Comparison of ENCODE assay signal across 8 cellular contexts in genomic region chr17:37643829-37644228, GRCh38. TPM values are rescaled to one million over a fixed set of nuclear protein-coding genes. Genes with fewer than 3 reads are reported as not detected.
DNase-seq lines count a peak whose midpoint lies in the region; ATAC-seq and TF ChIP-seq lines count a peak whose summit lies in the region.

No MANE protein-coding gene starts in this region.

- H3K79me2 ChIP-seq in GM23248 (ENCODE audit: insufficient read depth) = peaks cover 43% of the 10 kb centered on the region

- H3K27ac ChIP-seq in GM23248 = peak overlapping the region; percentile 89
- peak overlapping the region; percentile 57 for H3K27ac ChIP-seq in SJSA1

- WGBS in GM23248 (ENCODE audit: low coverage in 1 of 2, low lambda C conversion rate in 2 of 2, missing lambda C conversion rate in 2 of 2), 2 experiments = 4 to 5% methylated on average over 3 of the region's 3 CpGs

- H3K27me3 ChIP-seq in GM23248 (replicated peaks; ENCODE audit: insufficient read depth) (no peaks in the 10 kb centered on the region), SJSA1 (replicated peaks) (no peaks in the 10 kb centered on the region)

- H3K4me2 ChIP-seq in GM23248 (ENCODE audit: unreplicated experiment) = peak overlapping the region; percentile 99

- in situ Hi-C loops in GM23248 (cut with MboI) = no loop called here

- DNase-seq in GM23248 (peak; percentile 10), SJSA1 (ENCODE audit: low read depth in 1 of 2, low spot score in 2 of 2) (no peak), fibroblast of pulmonary artery (ENCODE audit: low read depth) (peak; percentile 28), retina (peak; percentile 13)

- H3K9ac ChIP-seq in GM23248 = peak overlapping the region; percentile 94

- H3F3A ChIP-seq in GM23248 (ENCODE audit: insufficient read depth) = peaks cover 26% of the 10 kb centered on the region

- H3K36me3 ChIP-seq in GM23248 (ENCODE audit: low read depth) (peaks cover 12% of the 10 kb centered on the region), SJSA1 (peaks cover 33% of the 10 kb centered on the region)

- no peak for TF ChIP-seq CTCF in fibroblast of pulmonary artery (IDR thresholded peaks at IDR 0.05; ENCODE audit: low read length, missing control alignments)

- H3K4me3 ChIP-seq in GM23248 (peak overlapping the region; percentile 99), SJSA1 (peak overlapping the region; percentile 70), fibroblast of pulmonary artery (replicated peaks; ENCODE audit: low read depth, low read length) (peak overlapping the region; percentile 81)

- H3K4me1 ChIP-seq in GM23248 (ENCODE audit: insufficient read depth) (peaks cover 28% of the 10 kb centered on the region), SJSA1 (replicated peaks) (peaks cover 31% of the 10 kb centered on the region)

- peak overlapping the region; percentile 95 for H2AFZ ChIP-seq in GM23248

- H3K9me2 ChIP-seq in GM23248 (ENCODE audit: insufficient read depth) = no peaks in the 10 kb centered on the region

- H4K20me1 ChIP-seq in GM23248 (ENCODE audit: insufficient read depth) = no peaks in the 10 kb centered on the region

- ATAC-seq in GM18867 (IDR thresholded peaks at IDR 0.05; ENCODE audit: unreplicated experiment) (no peak), GM21447 (IDR thresholded peaks at IDR 0.05; ENCODE audit: unreplicated experiment) (no peak), HG03280 (IDR thresholded peaks at IDR 0.05; ENCODE audit: unreplicated experiment) (no peak), HG02610 (IDR thresholded peaks at IDR 0.05; ENCODE audit: unreplicated experiment) (no peak)

- H3K9me3 ChIP-seq in GM23248 (ENCODE audit: low read depth) (no peaks in the 10 kb centered on the region), SJSA1 (replicated peaks) (no peaks in the 10 kb centered on the region)

RNA-seq across cellular contexts. Expression of gene DDX52, which starts 0.6 kb away (rescaled TPM):
- total RNA-seq in GM23248 (2014; rRNA removed; shearing (Covaris generic)) = 26.7 and 34.7 TPM in 2 replicates
- polyA plus RNA-seq in GM23248 (2016; fragmentation: Nextera tagmentation; extraction: Ambion mirVana) = 23.5 and 26.1 TPM in 2 replicates
- total RNA-seq in SJSA1 (2014; rRNA removed; shearing (Covaris generic)) = 23.1 and 29.5 TPM in 2 replicates

RNA-seq across cellular contexts. Expression of gene SYNRG, which starts 34.6 kb away (rescaled TPM):
- total RNA-seq in GM23248 (2014; rRNA removed; shearing (Covaris generic)) = 5.6 TPM in 2 replicates
- polyA plus RNA-seq in GM23248 (2016; fragmentation: Nextera tagmentation; extraction: Ambion mirVana) = 12.1 and 13.1 TPM in 2 replicates
- 7.1 and 8.3 TPM in 2 replicates for total RNA-seq in SJSA1 (2014; rRNA removed; shearing (Covaris generic))

Comparison
In these comparisons a context has a peak if more than half of its experiments do, and no peak if none do; other contexts are left out.
1. DNase-seq: peak in GM23248 (single experiment), fibroblast of pulmonary artery (single experiment) and retina (single experiment); none in SJSA1 (0 of 2).
2. Peak in every context shown above with its lines, with median percentiles within 50 percentile points of each other: H3K4me3 ChIP-seq.